8 cellular contexts compared by ENCODE assay signal in the genomic region with DNA sequence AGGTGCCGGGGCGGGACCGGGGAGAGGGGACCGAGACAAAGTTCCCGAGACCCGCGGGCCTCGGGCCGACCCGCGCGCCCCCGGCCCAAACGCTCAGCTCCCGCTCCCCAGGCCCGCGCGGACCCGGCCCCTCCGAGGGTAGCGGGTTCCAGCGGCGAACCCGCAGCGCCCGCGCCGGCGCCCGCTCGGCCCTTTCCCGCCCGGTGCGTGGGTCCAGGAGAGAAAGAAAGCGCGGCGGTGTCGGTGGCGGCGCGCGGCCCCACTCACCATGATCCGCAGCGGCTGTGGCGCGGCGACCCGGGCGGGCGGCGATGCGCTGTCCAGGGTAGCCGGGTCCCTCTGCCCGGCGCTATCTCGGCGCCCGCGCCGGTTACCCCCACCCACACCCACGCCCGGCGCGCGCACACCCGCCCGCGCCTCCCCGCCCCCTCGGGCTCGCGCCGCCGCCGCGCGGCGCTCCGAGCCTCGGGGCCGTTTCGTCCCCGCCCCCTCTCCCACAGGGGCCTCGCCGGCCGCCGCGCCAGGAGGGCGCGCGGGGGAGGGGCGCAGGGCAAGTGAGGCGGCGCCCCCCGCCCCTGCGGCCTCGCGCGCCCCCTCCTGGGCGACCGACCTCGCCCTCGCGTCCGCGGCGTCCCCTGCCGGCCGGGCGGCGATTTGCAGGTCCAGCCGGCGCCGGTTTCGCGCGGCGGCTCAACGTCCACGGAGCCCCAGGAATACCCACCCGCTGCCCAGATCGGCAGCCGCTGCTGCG. TPM values are rescaled to one million over a fixed set of nuclear protein-coding genes. Genes with fewer than 3 reads are reported as not detected.
A peak's percentile ranks its signal among the peaks of the same experiment; 100 is the strongest.
DNase-seq lines count a peak whose midpoint lies in the region; ATAC-seq and TF ChIP-seq lines count a peak whose summit lies in the region.

ELOVL2 (minus strand) TSS at position 345 of the 751 bp plus-strand sequence; CDS start at position 270, 75 bp downstream.

- ATAC-seq in esophagus mucosa: peak; percentile 52

- H3K4me1 Mint-ChIP-seq in nephron: peaks cover 8% of the 10 kb centered on the region

- DNase-seq in NOMO-1 (lab: John Stamatoyannopoulos, UW; ENCODE audit: unreplicated experiment in 2 of 2) (peak; percentile 7 to 24), NOMO-1 treated with DMSO at 0.1 percent for 48 hours (lab: John Stamatoyannopoulos, UW; ENCODE audit: unreplicated experiment) (no peak), HK-2 (ENCODE audit: unreplicated experiment) (peak; percentile 52), RPMI8226 (no peak), OCI-M2 (lab: John Stamatoyannopoulos, UW; ENCODE audit: unreplicated experiment) (no peak)
- peak; percentile 37 for DNase-seq in activated CD4-positive, alpha-beta T cell treated with anti-CD3 and anti-CD28 coated beads for 48 hours

- no peaks in the 10 kb centered on the region for H3K9me3 Mint-ChIP-seq in nephron

- peak within 1 kb of the TSS; percentile 88 to 93 (median 92) for H3K4me3 Mint-ChIP-seq in nephron

- H3K27ac Mint-ChIP-seq in nephron: peak within 1 kb of the TSS; percentile 5 to 64 (median 27)

- H3K36me3 Mint-ChIP-seq in nephron (ENCODE audit: low read depth): no peaks in the 10 kb centered on the region

- peak; percentile 55 to 77 (median 77) for TF ChIP-seq CTCF in nephron (IDR thresholded peaks at IDR 0.05; ENCODE audit: unreplicated experiment in 3 of 3)

- H3K27me3 Mint-ChIP-seq in nephron (ENCODE audit: low read depth): peaks cover 57% of the 10 kb centered on the region

RNA-seq across cellular contexts. Expression of gene ELOVL2, which starts in this region (rescaled TPM):
- 0.04 TPM for total RNA-seq in esophagus mucosa

Comparison
In these comparisons a context has a peak if more than half of its experiments do, and no peak if none do; other contexts are left out.
1. DNase-seq: peak in NOMO-1 (2 of 2), HK-2 (single experiment) and activated CD4-positive, alpha-beta T cell treated with anti-CD3 and anti-CD28 coated beads for 48 hours (single experiment); none in NOMO-1 treated with DMSO at 0.1 percent for 48 hours (single experiment), RPMI8226 (single experiment) and OCI-M2 (single experiment).
2. Peak in ATAC-seq in esophagus mucosa; RNA of the gene not detected or under 1 TPM.